Comparison of ENCODE assay signal across 5 cellular contexts in the genomic region with DNA sequence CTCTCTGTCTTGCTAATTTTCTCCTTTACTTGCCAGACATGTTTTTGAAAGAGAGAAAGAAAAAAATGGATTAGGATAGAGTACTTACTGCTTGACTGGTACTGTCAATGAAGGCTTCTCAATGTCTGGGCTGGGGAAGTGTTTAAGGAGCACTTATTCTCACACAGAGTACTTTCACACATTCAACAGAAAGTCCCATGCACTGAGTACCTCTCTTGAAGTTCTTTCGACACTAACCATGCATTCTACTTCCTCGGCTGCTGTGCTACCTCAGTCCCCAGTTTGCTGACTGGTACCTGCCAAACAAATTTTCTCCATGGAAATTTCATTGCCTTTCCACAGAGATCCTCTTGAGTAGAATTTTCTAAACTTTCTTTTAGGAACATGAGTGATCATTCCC.
"Had no signal": no experiment of that assay in that cellular context is flagged by ENCODE, and none has a peak within 500 bp of the region (broad histone marks: within the 10 kb centered on the region; RNA-seq: fewer than 3 reads in every experiment).

No MANE protein-coding gene starts in this region.

- H2AFZ ChIP-seq: GM23248 had no signal

- H3K27ac ChIP-seq: GM23248 had no signal

- H3K4me3 ChIP-seq: GM23248, K562 had no signal

- H3K4me3 Mint-ChIP-seq: H9 had no signal

- ATAC-seq: K562 had no signal

- DNase-seq: GM23248, H9, HCEC 1CT, IMR-90 had no signal
